ENCODE assay signal across 7 cellular contexts in the genomic region with DNA sequence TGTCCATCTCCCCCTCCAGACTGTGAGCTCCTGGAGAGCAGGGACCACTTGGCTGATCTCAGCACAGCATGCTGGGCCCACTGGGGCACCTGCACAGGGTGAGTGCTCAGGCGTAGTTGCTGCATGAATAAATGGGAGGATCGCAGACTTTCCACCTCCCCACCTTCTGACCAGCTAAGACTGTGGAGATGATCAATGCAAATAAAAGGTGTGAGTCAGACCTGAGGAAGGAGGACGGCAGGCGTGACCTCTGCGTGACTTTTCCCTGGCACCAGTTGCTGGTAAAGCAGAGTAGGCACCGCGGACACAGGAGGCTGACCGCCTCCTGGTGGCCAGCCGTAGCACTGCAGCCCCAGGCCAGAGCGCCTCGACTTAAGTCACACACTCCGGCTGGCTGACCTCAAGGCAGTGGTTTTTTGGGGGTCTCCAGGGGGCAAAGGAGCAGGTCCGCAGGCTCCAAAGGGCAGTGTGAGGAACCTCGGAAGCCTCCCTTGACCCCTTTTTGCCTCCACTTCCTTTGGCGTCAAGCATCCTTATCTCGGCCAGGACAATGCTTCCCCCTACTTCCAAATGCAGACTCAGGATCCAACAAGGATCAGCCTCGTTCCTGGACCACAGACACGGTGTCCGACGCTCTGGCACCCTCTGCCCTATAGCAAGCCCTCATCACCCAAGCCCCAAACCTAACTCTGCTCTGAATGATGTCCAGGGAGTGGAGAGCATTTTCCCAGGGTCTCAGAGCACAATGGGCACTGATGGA. TPM values are rescaled to one million over a fixed set of nuclear protein-coding genes. Genes with fewer than 3 reads are reported as not detected.
DNase-seq lines count a peak whose midpoint lies in the region; ATAC-seq and TF ChIP-seq lines count a peak whose summit lies in the region.

No MANE protein-coding gene starts in this region.

- H3K4me3 ChIP-seq in adipocyte (ENCODE audit: low read length) (no peak overlapping the region), smooth muscle cell (no peak overlapping the region)

- no peaks in the 10 kb centered on the region for H3F3A ChIP-seq in smooth muscle cell (ENCODE audit: low read depth)

- H3K4me2 ChIP-seq in smooth muscle cell = no peak overlapping the region

- TF ChIP-seq CTCF in GM13976 (IDR thresholded peaks at IDR 0.05; ENCODE audit: borderline replicate concordance, control extremely low read depth, extremely low read depth, insufficient read depth, missing control alignments) (peak; percentile 99), smooth muscle cell (IDR thresholded peaks at IDR 0.05; ENCODE audit: borderline replicate concordance, insufficient read depth, poor library complexity, severe bottlenecking) (peak; percentile 96)

- H3K9ac ChIP-seq in adipocyte (ENCODE audit: low read length) (no peak overlapping the region), smooth muscle cell (ENCODE audit: low read depth) (no peak overlapping the region)

- DNase-seq in GM13976 (ENCODE audit: low spot score) (peak; percentile 84), HUDEP-2 (lab: John Stamatoyannopoulos, UW; ENCODE audit: unreplicated experiment in 76 of 76) (peak in 57 of 76 experiments; percentile 6 to 69 (median 33)), adipocyte (ENCODE audit: low read depth) (peak; percentile 66), hepatic stellate cell (ENCODE audit: low spot score) (peak; percentile 71), smooth muscle cell (lab: John Stamatoyannopoulos, UW; ENCODE audit: unreplicated experiment) (peak; percentile 29)

- H3K9me3 Mint-ChIP-seq in T-helper 1 cell treated with Interleukin-12 subunit alpha and Interleukin-12 subunit beta and Interleukin-4 antibody, amounts not matched to agents 30 μg/mL and 1 μg/mL, for 36 hours = peaks cover 10% of the 10 kb centered on the region

- WGBS in smooth muscle cell (ENCODE audit: low lambda C conversion rate) = 35% methylated on average over 20 of the region's 20 CpGs

- no peaks in the 10 kb centered on the region for H3K36me3 ChIP-seq in adipocyte (ENCODE audit: control insufficient read depth, insufficient read depth, low read length, severe bottlenecking)
- no peaks in the 10 kb centered on the region for H3K36me3 ChIP-seq in smooth muscle cell (ENCODE audit: low read depth)

- peaks cover 3% of the 10 kb centered on the region for H3K36me3 Mint-ChIP-seq in T-helper 1 cell treated with Interleukin-12 subunit alpha and Interleukin-12 subunit beta and Interleukin-4 antibody, amounts not matched to agents 30 μg/mL and 1 μg/mL, for 36 hours (ENCODE audit: low read depth)

- no peak for ATAC-seq in HG03460 (IDR thresholded peaks at IDR 0.05; ENCODE audit: unreplicated experiment)

- H3K4me3 Mint-ChIP-seq in T-helper 1 cell treated with Interleukin-12 subunit alpha and Interleukin-12 subunit beta and Interleukin-4 antibody, amounts not matched to agents 30 μg/mL and 1 μg/mL, for 36 hours = peak overlapping the region; percentile 25

- in situ Hi-C loops in GM13976 (cut with MboI; ENCODE audit: low sequenced_read_pairs, unreplicated experiment) = loop anchor here (10.0 kb wide), 2 partner anchors 216 to 544 kb away; a partner anchor contains a TSS

- peaks cover 24% of the 10 kb centered on the region for H3K4me1 Mint-ChIP-seq in T-helper 1 cell treated with Interleukin-12 subunit alpha and Interleukin-12 subunit beta and Interleukin-4 antibody, amounts not matched to agents 30 μg/mL and 1 μg/mL, for 36 hours (ENCODE audit: low read depth)

- H3K79me2 ChIP-seq in smooth muscle cell (ENCODE audit: low read depth) = no peaks in the 10 kb centered on the region

- no peak overlapping the region for H2AFZ ChIP-seq in smooth muscle cell (ENCODE audit: low read depth)

- H3K27ac Mint-ChIP-seq in T-helper 1 cell treated with Interleukin-12 subunit alpha and Interleukin-12 subunit beta and Interleukin-4 antibody, amounts not matched to agents 30 μg/mL and 1 μg/mL, for 36 hours = no peak overlapping the region

- no peaks in the 10 kb centered on the region for H3K4me1 ChIP-seq in adipocyte (ENCODE audit: control insufficient read depth, insufficient read depth, low read length)
- peaks cover 6% of the 10 kb centered on the region for H3K4me1 ChIP-seq in smooth muscle cell (ENCODE audit: low read depth)

- H3K9me3 ChIP-seq in adipocyte (ENCODE audit: control insufficient read depth, low read length) (peaks cover 14% of the 10 kb centered on the region), smooth muscle cell (replicated peaks; ENCODE audit: low read depth) (no peaks in the 10 kb centered on the region)

- H3K27me3 Mint-ChIP-seq in T-helper 1 cell treated with Interleukin-12 subunit alpha and Interleukin-12 subunit beta and Interleukin-4 antibody, amounts not matched to agents 30 μg/mL and 1 μg/mL, for 36 hours (ENCODE audit: low read depth) = peaks cover 52% of the 10 kb centered on the region

- no peak overlapping the region for H3K27ac ChIP-seq in smooth muscle cell (ENCODE audit: low read depth)

- H3K27me3 ChIP-seq in adipocyte (replicated peaks; ENCODE audit: control insufficient read depth, insufficient read depth, low read length) = peaks cover 8% of the 10 kb centered on the region
- no peaks in the 10 kb centered on the region for H3K27me3 ChIP-seq in smooth muscle cell (ENCODE audit: low read depth)

- no peaks in the 10 kb centered on the region for H4K20me1 ChIP-seq in smooth muscle cell (ENCODE audit: low read depth)

RNA-seq across cellular contexts. Expression of a gene that starts 12.7 kb away (rescaled TPM):
- total RNA-seq in smooth muscle cell = 3.4 and 4.8 TPM in 2 replicates
- polyA plus RNA-seq in smooth muscle cell = 1.5 and 1.8 TPM in 2 replicates

Comparison
In these comparisons a context has a peak if more than half of its experiments do, and no peak if none do; other contexts are left out.
1. DNase-seq: peak in every context shown above with its lines; median percentile 84 in GM13976; 71 in hepatic stellate cell; 66 in adipocyte; 33 in HUDEP-2; 29 in smooth muscle cell.